Comparison of ENCODE assay signal across 17 cellular contexts in the genomic region with DNA sequence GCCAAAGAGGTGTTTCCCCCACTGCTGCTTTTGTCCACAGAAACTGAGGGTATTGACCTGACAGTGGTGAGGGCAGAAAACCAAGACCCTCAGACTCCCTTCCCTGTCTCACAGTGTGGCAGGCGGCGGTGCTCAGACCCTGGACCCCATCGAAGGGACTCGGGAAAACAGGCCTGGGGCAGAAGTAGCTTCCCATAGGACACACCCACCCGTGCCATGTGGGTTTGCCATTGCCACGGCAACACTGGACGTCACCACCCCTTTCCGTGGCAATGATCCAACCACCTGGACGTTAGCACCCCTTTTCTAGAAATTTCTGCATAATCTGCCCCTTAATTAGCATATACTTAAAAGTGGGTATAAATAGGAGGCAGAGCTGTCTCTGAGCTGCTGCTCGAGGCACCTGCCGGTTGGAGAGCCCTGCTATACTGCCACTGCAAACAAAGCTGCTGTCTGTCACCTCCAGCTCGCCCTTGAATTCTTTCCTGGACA. TPM values are rescaled to one million over a fixed set of nuclear protein-coding genes. Genes with fewer than 3 reads are reported as not detected.
DNase-seq lines count a peak whose midpoint lies in the region; ATAC-seq and TF ChIP-seq lines count a peak whose summit lies in the region.
"Had no signal": no experiment of that assay in that cellular context is flagged by ENCODE, and none has a peak within 500 bp of the region (broad histone marks: within the 10 kb centered on the region; RNA-seq: fewer than 3 reads in every experiment).

No MANE protein-coding gene starts in this region.

- H3K27ac ChIP-seq in cardiac muscle cell = no peak overlapping the region
- H3K27ac ChIP-seq in left ventricle myocardium inferior (replicated peaks) = no peak overlapping the region
- no peak overlapping the region for H3K27ac ChIP-seq in upper lobe of right lung
- H3K27ac ChIP-seq: lower lobe of right lung, right atrium auricular region had no signal

- peak; percentile 19 to 36 for DNase-seq in cardiac muscle cell (ENCODE audit: low read depth in 1 of 2, low spot score in 1 of 2)
- DNase-seq in left ventricle myocardium inferior = no peak
- DNase-seq in NCI-H774 (lab: John Stamatoyannopoulos, UW) = peak; percentile 10
- peak; percentile 57 for DNase-seq in upper lobe of right lung
- no peak for DNase-seq in stimulated activated CD4-positive, alpha-beta T cell treated with anti-CD3 and anti-CD28 coated beads, Interleukin-4, amount 100 ng/mL, for 4 hours
- no peak for DNase-seq in activated gamma-delta T cell (lab: John Stamatoyannopoulos, UW)
- DNase-seq: activated naive CD4-positive, alpha-beta T cell treated with Interleukin-2 at 50 U/mL for 16 hours; effector memory CD4-positive, alpha-beta T cell; lower lobe of right lung; MM.1S; NCI-H2227 treated with DMSO at 0.1 percent for 48 hours; nephron progenitor cell; PC-3 had no signal

- H3K4me3 ChIP-seq in cardiac muscle cell = no peak overlapping the region
- H3K4me3 ChIP-seq in left ventricle myocardium inferior = no peak overlapping the region
- no peak overlapping the region for H3K4me3 ChIP-seq in upper lobe of right lung
- H3K4me3 ChIP-seq: lower lobe of right lung, right atrium auricular region had no signal

- H3K36me3 ChIP-seq in cardiac muscle cell (no peaks in the 10 kb centered on the region), left ventricle myocardium inferior (no peaks in the 10 kb centered on the region), upper lobe of right lung (no peaks in the 10 kb centered on the region)
- H3K36me3 ChIP-seq: lower lobe of right lung, right atrium auricular region had no signal

- intact Hi-C loops in left ventricle myocardium inferior (cut with micrococcal nuclease) (no loop called here), upper lobe of right lung (cut with DNase I) (no loop called here)

- ATAC-seq in esophagus mucosa = peak; percentile 39
- ATAC-seq in upper lobe of right lung = no peak
- no peak for ATAC-seq in GM18502 (IDR thresholded peaks at IDR 0.05; ENCODE audit: poor library complexity, unreplicated experiment)
- ATAC-seq: lower lobe of right lung, PC-3 had no signal

- H3K9me3 ChIP-seq in cardiac muscle cell (ENCODE audit: low read depth) (no peaks in the 10 kb centered on the region), left ventricle myocardium inferior (replicated peaks) (no peaks in the 10 kb centered on the region), upper lobe of right lung (no peaks in the 10 kb centered on the region)
- H3K9me3 ChIP-seq: lower lobe of right lung, right atrium auricular region had no signal

- TF ChIP-seq CTCF in cardiac muscle cell (IDR thresholded peaks at IDR 0.05; ENCODE audit: low read depth, low read length) (no peak), left ventricle myocardium inferior (IDR thresholded peaks at IDR 0.05; ENCODE audit: borderline replicate concordance) (no peak), upper lobe of right lung (IDR thresholded peaks at IDR 0.05) (no peak)

- H3K27me3 ChIP-seq in cardiac muscle cell (no peaks in the 10 kb centered on the region), left ventricle myocardium inferior (ENCODE audit: low read depth) (peaks cover 61% of the 10 kb centered on the region), upper lobe of right lung (no peaks in the 10 kb centered on the region)
- H3K27me3 ChIP-seq: right atrium auricular region had no signal

- peaks cover 8% of the 10 kb centered on the region for H3K4me1 ChIP-seq in cardiac muscle cell (ENCODE audit: low read depth)
- H3K4me1 ChIP-seq in left ventricle myocardium inferior = no peaks in the 10 kb centered on the region
- H3K4me1 ChIP-seq in upper lobe of right lung = no peaks in the 10 kb centered on the region
- H3K4me1 ChIP-seq: lower lobe of right lung, right atrium auricular region had no signal

RNA-seq across cellular contexts. Expression of gene MLC1, which starts 10.6 kb away (rescaled TPM):
- 0.11 and 0.27 TPM in 2 replicates for total RNA-seq in cardiac muscle cell
- 0.32 TPM in 1 of 2 replicates, not detected in the other for polyA plus RNA-seq in cardiac muscle cell
- 0.66 TPM for total RNA-seq in left ventricle myocardium inferior
- not detected for total RNA-seq in esophagus mucosa
- total RNA-seq in upper lobe of right lung = 2.3 TPM

RNA-seq across cellular contexts. Expression of gene MOV10L1, which starts 15.2 kb away (rescaled TPM):
- total RNA-seq in cardiac muscle cell (0.18 TPM in 1 of 2 replicates, not detected in the other), left ventricle myocardium inferior (0.49 TPM), esophagus mucosa (0.12 TPM), upper lobe of right lung (1.2 TPM)
- 1.1 TPM in 1 of 2 replicates, not detected in the other for polyA plus RNA-seq in cardiac muscle cell

RNA-seq across cellular contexts. Expression of gene TTLL8, which starts 16.5 kb away (rescaled TPM):
- total RNA-seq in cardiac muscle cell (not detected in 2 replicates), left ventricle myocardium inferior (not detected), esophagus mucosa (not detected), upper lobe of right lung (not detected)
- not detected in 2 replicates for polyA plus RNA-seq in cardiac muscle cell
- total RNA-seq: lower lobe of right lung, PC-3, right atrium auricular region had no signal
- polyA plus RNA-seq: thymus had no signal

Comparison
In these comparisons a context has a peak if more than half of its experiments do, and no peak if none do; other contexts are left out.
1. DNase-seq: peak in cardiac muscle cell (2 of 2), NCI-H774 (single experiment) and upper lobe of right lung (single experiment); none in left ventricle myocardium inferior (single experiment), stimulated activated CD4-positive, alpha-beta T cell treated with anti-CD3 and anti-CD28 coated beads, Interleukin-4, amount 100 ng/mL, for 4 hours (0 of 2) and activated gamma-delta T cell (single experiment).